ENCODE assay signal across 8 cellular contexts in the genomic region with DNA sequence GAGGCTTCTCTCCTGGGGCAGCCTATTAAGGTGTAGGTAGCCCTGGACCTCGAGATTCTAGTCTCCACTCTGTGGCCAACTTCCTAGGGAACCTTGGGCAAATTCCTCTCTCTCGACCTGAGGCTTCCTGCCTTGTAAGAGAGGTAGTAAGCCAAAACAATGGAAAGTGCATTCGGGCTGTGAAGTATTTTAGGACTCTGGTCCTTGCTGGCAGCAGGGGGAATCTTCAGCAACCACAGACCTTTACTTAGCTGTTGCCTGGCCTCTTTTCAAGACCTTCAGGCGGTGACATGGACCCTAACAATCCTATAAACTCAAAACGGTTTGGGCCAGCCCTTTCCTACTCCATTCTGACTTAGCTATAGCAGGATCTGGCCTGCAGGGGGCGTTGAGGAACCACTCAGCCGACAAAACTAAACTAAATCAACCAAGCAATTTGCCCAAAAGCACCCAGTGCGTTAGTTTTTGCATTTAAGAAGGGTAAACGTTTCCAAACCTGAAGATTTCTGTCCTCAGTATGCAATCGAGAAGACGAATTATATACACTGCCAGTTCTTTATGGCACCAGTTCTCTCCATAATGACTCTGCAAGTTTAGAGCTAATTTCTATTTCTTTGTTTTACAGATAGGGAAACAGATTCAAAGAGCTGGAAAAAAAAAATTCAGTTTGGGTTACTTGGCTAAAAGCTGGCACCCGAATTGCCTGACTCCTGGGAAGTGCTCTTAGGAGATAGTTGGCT. TPM values are rescaled to one million over a fixed set of nuclear protein-coding genes. Genes with fewer than 3 reads are reported as not detected.
A peak's percentile ranks its signal among the peaks of the same experiment; 100 is the strongest.
DNase-seq lines count a peak whose midpoint lies in the region; ATAC-seq lines count a peak whose summit lies in the region.

No MANE protein-coding gene starts in this region.

- H3K27ac Mint-ChIP-seq in natural killer cell treated with Interleukin-12 subunit alpha and Interleukin-12 subunit beta and Interleukin-15 and Interleukin-18, amount 100 ng/mL, for 72 hours, result peak overlapping the region; percentile 90 to 94
- H3K27ac Mint-ChIP-seq in stimulated activated naive B cell treated with anti-CD40 and anti-IgM and Interleukin-4, amounts not matched to agents 10 μg/mL and 1 μg/mL and 100 μg/mL, for 72 hours, result peak overlapping the region; percentile 99

- no peaks in the 10 kb centered on the region for H3K27me3 Mint-ChIP-seq in natural killer cell treated with Interleukin-12 subunit alpha and Interleukin-12 subunit beta and Interleukin-15 and Interleukin-18, amount 100 ng/mL, for 72 hours
- no peaks in the 10 kb centered on the region for H3K27me3 Mint-ChIP-seq in stimulated activated naive B cell treated with anti-CD40 and anti-IgM and Interleukin-4, amounts not matched to agents 10 μg/mL and 1 μg/mL and 100 μg/mL, for 72 hours

- peak; percentile 77 for DNase-seq in RKO (ENCODE audit: low spot score)
- DNase-seq in activated T-helper 1 cell treated with anti-CD3 and anti-CD28 coated beads, Interleukin-2, amount 50 U/mL, for 16 hours (ENCODE audit: low read depth in 1 of 2, low spot score in 1 of 2), result peak; percentile 71 to 75
- peak; percentile 92 for DNase-seq in fibroblast of peridontal ligament (ENCODE audit: extremely low read depth)
- DNase-seq in natural killer cell treated with Interleukin-12 subunit alpha and Interleukin-12 subunit beta and Interleukin-15 and Interleukin-18, amount 100 ng/mL, for 72 hours (ENCODE audit: low spot score), result peak; percentile 83
- peak; percentile 61 for DNase-seq in stimulated activated naive B cell treated with anti-CD40 and anti-IgM and Interleukin-4, amounts not matched to agents 10 μg/mL and 1 μg/mL and 100 μg/mL, for 72 hours

- H3K9ac ChIP-seq in ES-I3 (ENCODE audit: low read depth, low read length), result peak overlapping the region; percentile 87

- H3K36me3 ChIP-seq in ES-I3 (ENCODE audit: insufficient read depth, low read length) (no peaks in the 10 kb centered on the region), KOPT-K1 (ENCODE audit: insufficient read depth, low read length) (no peaks in the 10 kb centered on the region)

- H3K4me1 ChIP-seq in ES-I3 (ENCODE audit: insufficient read depth, low read length), result peaks cover 23% of the 10 kb centered on the region

- peak overlapping the region; percentile 38 for H3K27ac ChIP-seq in KOPT-K1 (ENCODE audit: low read depth, low read length, poor library complexity, severe bottlenecking)

- no peaks in the 10 kb centered on the region for H3K36me3 Mint-ChIP-seq in natural killer cell treated with Interleukin-12 subunit alpha and Interleukin-12 subunit beta and Interleukin-15 and Interleukin-18, amount 100 ng/mL, for 72 hours
- H3K36me3 Mint-ChIP-seq in stimulated activated naive B cell treated with anti-CD40 and anti-IgM and Interleukin-4, amounts not matched to agents 10 μg/mL and 1 μg/mL and 100 μg/mL, for 72 hours, result no peaks in the 10 kb centered on the region

- no peaks in the 10 kb centered on the region for H3K9me3 Mint-ChIP-seq in natural killer cell treated with Interleukin-12 subunit alpha and Interleukin-12 subunit beta and Interleukin-15 and Interleukin-18, amount 100 ng/mL, for 72 hours
- no peaks in the 10 kb centered on the region for H3K9me3 Mint-ChIP-seq in stimulated activated naive B cell treated with anti-CD40 and anti-IgM and Interleukin-4, amounts not matched to agents 10 μg/mL and 1 μg/mL and 100 μg/mL, for 72 hours

- H3K4me3 Mint-ChIP-seq in natural killer cell treated with Interleukin-12 subunit alpha and Interleukin-12 subunit beta and Interleukin-15 and Interleukin-18, amount 100 ng/mL, for 72 hours, result peak overlapping the region; percentile 90
- peak overlapping the region; percentile 96 to 97 for H3K4me3 Mint-ChIP-seq in stimulated activated naive B cell treated with anti-CD40 and anti-IgM and Interleukin-4, amounts not matched to agents 10 μg/mL and 1 μg/mL and 100 μg/mL, for 72 hours

- peak in 1 of 2 donors; percentile 28 for ATAC-seq in natural killer cell treated with Interleukin-12 subunit alpha and Interleukin-12 subunit beta and Interleukin-15 and Interleukin-18, amount 100 ng/mL, for 72 hours
- ATAC-seq in stimulated activated naive B cell treated with anti-CD40 and anti-IgM and Interleukin-4, amounts not matched to agents 10 μg/mL and 1 μg/mL and 100 μg/mL, for 72 hours (replicated peaks), result peak; percentile 21 to 27
- ATAC-seq in HG03139 (IDR thresholded peaks at IDR 0.05; ENCODE audit: unreplicated experiment), result no peak

- H3K4me1 Mint-ChIP-seq in natural killer cell treated with Interleukin-12 subunit alpha and Interleukin-12 subunit beta and Interleukin-15 and Interleukin-18, amount 100 ng/mL, for 72 hours (ENCODE audit: low read depth in 2 of 2), result peaks cover 46 to 54% of the 10 kb centered on the region in 2 donors
- peaks cover 32 to 47% of the 10 kb centered on the region in 2 donors for H3K4me1 Mint-ChIP-seq in stimulated activated naive B cell treated with anti-CD40 and anti-IgM and Interleukin-4, amounts not matched to agents 10 μg/mL and 1 μg/mL and 100 μg/mL, for 72 hours

- H3K9me3 ChIP-seq in ES-I3 (ENCODE audit: control insufficient read depth, insufficient read depth, low read length) (no peaks in the 10 kb centered on the region), KOPT-K1 (ENCODE audit: insufficient read depth, low read length, poor library complexity, severe bottlenecking) (no peaks in the 10 kb centered on the region)

RNA-seq across cellular contexts. Expression of gene SESN2, which starts 10.9 kb away (rescaled TPM):
- total RNA-seq in natural killer cell treated with Interleukin-12 subunit alpha and Interleukin-12 subunit beta and Interleukin-15 and Interleukin-18, amount 100 ng/mL, for 72 hours, result 10 to 100 TPM; 26.4 to 36.1 TPM

RNA-seq across cellular contexts. Expression of gene ATP5IF1, which starts 12.5 kb away (rescaled TPM):
- total RNA-seq in natural killer cell treated with Interleukin-12 subunit alpha and Interleukin-12 subunit beta and Interleukin-15 and Interleukin-18, amount 100 ng/mL, for 72 hours, result 100 to 1,000 TPM; 112 to 125 TPM

RNA-seq across cellular contexts. Expression of gene DNAJC8, which starts 15.6 kb away (rescaled TPM):
- 100 to 1,000 TPM in 1 of 2 donors, 10 to 100 TPM in 1; 62.8 to 103 TPM for total RNA-seq in natural killer cell treated with Interleukin-12 subunit alpha and Interleukin-12 subunit beta and Interleukin-15 and Interleukin-18, amount 100 ng/mL, for 72 hours
